Comparison of ENCODE assay signal across 1 cellular context in the genomic region with DNA sequence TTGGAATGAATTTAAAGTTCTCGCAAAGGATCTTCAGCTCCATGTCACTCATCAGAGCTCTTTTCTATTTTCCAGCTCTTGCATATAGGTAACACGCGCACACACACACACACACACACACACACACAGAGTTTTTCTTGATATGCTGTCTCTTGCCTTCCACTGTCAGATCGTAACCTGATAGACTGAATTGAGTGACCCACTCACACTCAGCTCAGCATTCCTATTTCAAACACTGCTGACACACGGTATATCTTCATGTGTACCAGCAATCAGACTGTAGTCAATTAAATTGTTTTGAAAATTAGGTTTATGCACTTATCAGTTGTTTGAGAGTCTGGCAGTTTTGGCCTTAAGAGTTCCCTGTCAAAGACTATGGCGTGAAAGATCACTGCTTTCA.
A peak's percentile ranks its signal among the peaks of the same experiment; 100 is the strongest.
TF ChIP-seq lines count a peak whose summit lies in the region.

No MANE protein-coding gene starts in this region.

TF ChIP-seq in K562, 482 proteins besides CTCF, POLR2A, EP300 and RAD21:
- TF ChIP-seq, protein P1, sequence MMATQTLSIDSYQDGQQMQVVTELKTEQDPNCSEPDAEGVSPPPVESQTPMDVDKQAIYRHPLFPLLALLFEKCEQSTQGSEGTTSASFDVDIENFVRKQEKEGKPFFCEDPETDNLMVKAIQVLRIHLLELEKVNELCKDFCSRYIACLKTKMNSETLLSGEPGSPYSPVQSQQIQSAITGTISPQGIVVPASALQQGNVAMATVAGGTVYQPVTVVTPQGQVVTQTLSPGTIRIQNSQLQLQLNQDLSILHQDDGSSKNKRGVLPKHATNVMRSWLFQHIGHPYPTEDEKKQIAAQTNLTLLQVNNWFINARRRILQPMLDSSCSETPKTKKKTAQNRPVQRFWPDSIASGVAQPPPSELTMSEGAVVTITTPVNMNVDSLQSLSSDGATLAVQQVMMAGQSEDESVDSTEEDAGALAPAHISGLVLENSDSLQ (IDR thresholded peaks at IDR 0.05): 0 out of 2 replicates have a peak, but pooled peaks have one; percentile 5
- TF ChIP-seq POLR2H (tag; IDR thresholded peaks at IDR 0.05; ENCODE audit: low read depth): no peak
- TF ChIP-seq ZNF584 (CRISPR knock-in tag; IDR thresholded peaks at IDR 0.05; ENCODE audit: low read depth): 0 out of 2 replicates have a peak, but pooled peaks have one; percentile 11
- no peak for TF ChIP-seq ZNF589 (CRISPR knock-in tag; IDR thresholded peaks at IDR 0.05; ENCODE audit: low read depth)
TF ChIP-seq in K562: peak in this region for 2.
